8 cellular contexts compared by ENCODE assay signal in the genomic region with DNA sequence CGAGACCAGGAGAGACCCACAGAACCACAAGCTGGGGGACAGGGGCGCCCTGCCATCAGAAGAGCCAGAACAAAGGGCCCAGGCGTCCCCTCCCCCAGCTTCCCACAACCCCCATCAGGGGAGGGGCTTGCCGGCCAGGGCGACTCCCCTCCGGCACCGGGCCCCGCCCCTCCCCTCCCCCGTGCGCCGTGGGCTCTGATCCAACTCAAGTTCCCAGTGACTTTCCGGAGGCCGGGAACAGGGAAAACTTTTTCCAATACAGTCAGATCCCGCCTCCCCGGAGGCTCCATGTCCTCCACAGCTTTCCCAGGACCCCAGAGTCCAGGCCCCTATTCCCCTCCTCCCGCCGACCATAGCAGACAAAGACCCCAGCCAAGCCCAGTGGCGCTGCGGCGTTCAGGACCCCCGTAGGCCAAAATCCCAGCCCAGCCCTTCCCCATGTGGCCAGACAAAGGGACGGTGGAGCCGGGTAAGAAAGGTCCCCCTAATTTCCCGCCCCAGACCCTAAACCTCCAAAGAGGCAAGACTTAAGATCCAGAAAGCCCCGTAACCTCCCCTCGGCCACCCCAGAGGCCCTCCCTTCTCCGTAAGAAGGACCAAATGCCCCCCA. TPM values are rescaled to one million over a fixed set of nuclear protein-coding genes. Genes with fewer than 3 reads are reported as not detected.
DNase-seq lines count a peak whose midpoint lies in the region; ATAC-seq, FAIRE-seq and TF ChIP-seq lines count a peak whose summit lies in the region.

No MANE protein-coding gene starts in this region.

- CTCF ChIA-PET in HepG2 (lab: Yijun Ruan, JAX; ENCODE audit: low intra/inter-chr PET ratio, low total read pairs), result no interaction called here

- POLR2A ChIA-PET in HepG2 (lab: Yijun Ruan, JAX), result interaction anchor here (0.6 to 2.0 kb wide), 5 partner anchors 13 to 1007 kb away, joined by 3 to 6 read pairs (median 3); a partner anchor contains a TSS

- H3K9me3 ChIP-seq in HepG2 (ENCODE audit: low read length), result no peaks in the 10 kb centered on the region
- no peaks in the 10 kb centered on the region for H3K9me3 ChIP-seq in subcutaneous abdominal adipose tissue (ENCODE audit: control insufficient read depth in 5 of 5, low read length in 5 of 5)

- TSS peak; percentile 58 for BruUV-seq in HepG2 (replicated peaks; lab: Mats Ljungman, UMichigan)

- TF ChIP-seq RAD21 in HepG2 (CRISPR knock-in tag; IDR thresholded peaks at IDR 0.05), result no peak

- DNase-seq in COLO829 (ENCODE audit: low spot score) (peak; percentile 84), LNCaP clone FGC (ENCODE audit: low read depth) (peak; percentile 30), coronary artery (ENCODE audit: low spot score) (peak; percentile 86), HepG2 (ENCODE audit: low spot score) (peak; percentile 70)

- peak; percentile 19 for ATAC-seq in HepG2
- no peak for ATAC-seq in activated CD4-positive, CD25-positive, alpha-beta regulatory T cell treated with anti-CD3 and anti-CD28 coated beads, Interleukin-2, amount 50 U/mL, for 24 hours
- ATAC-seq in GM19035 (IDR thresholded peaks at IDR 0.05; ENCODE audit: unreplicated experiment), result no peak
- no peak for ATAC-seq in HG02973 (IDR thresholded peaks at IDR 0.05; ENCODE audit: unreplicated experiment)

- H4K20me1 ChIP-seq in HepG2 (ENCODE audit: insufficient read depth, low read length), result no peaks in the 10 kb centered on the region

- 0 out of 4 replicates have a peak, but pooled peaks have one; percentile 20 to 24 for TF ChIP-seq POLR2A in HepG2 (IDR thresholded peaks at IDR 0.05; ENCODE audit: insufficient read depth in 1 of 2, low read depth in 2 of 2, low read length in 2 of 2)

- intact Hi-C loops in HepG2 (cut with micrococcal nuclease; ENCODE audit: unreplicated experiment), result no loop called here

- H2AFZ ChIP-seq in HepG2 (ENCODE audit: low read length), result no peak overlapping the region

- peaks cover 1 to 4% of the 10 kb centered on the region in 2 experiments; a peak in 1 of 5 replicates for H3K36me3 ChIP-seq in HepG2 (replicated peaks in 1 of 2; ENCODE audit: control insufficient read depth in 1 of 2, insufficient read depth in 2 of 2, low read length in 2 of 2)
- peaks cover 0 to 27% (median 13%) of the 10 kb centered on the region in 5 donors for H3K36me3 ChIP-seq in subcutaneous abdominal adipose tissue (ENCODE audit: control insufficient read depth in 5 of 5, insufficient read depth in 5 of 5, low read length in 5 of 5)

- no peaks in the 10 kb centered on the region for H3K27me3 ChIP-seq in HepG2 (ENCODE audit: control insufficient read depth in 1 of 2, insufficient read depth in 2 of 2, low read length in 2 of 2)
- H3K27me3 ChIP-seq in subcutaneous abdominal adipose tissue (ENCODE audit: control insufficient read depth in 5 of 5, insufficient read depth in 4 of 5, low read length in 5 of 5), result no peaks in the 10 kb centered on the region

- H3K4me3 ChIP-seq in LNCaP clone FGC (ENCODE audit: low read depth, low read length) (peak overlapping the region; percentile 90), coronary artery (peak overlapping the region; percentile 85), HepG2 (replicated peaks in 1 of 3; ENCODE audit: insufficient read depth in 1 of 3, low read depth in 2 of 3, low read length in 3 of 3) (peak overlapping the region; percentile 67 to 88 (median 87)), subcutaneous abdominal adipose tissue (ENCODE audit: low read depth in 1 of 5, low read length in 5 of 5) (peak overlapping the region; percentile 80 to 89 (median 84))

- 17% methylated on average over 14 of the region's 27 CpGs for WGBS in HepG2 (ENCODE audit: low lambda C conversion rate)

- in situ Hi-C loops in HepG2 (cut with HindIII; ENCODE audit: extremely low pct_ligation_motif_present, low pct_unique_long_range_greater_than_20kb), result no loop called here

- H3K4me1 ChIP-seq in HepG2 (ENCODE audit: insufficient read depth, low read length) (peaks cover 33% of the 10 kb centered on the region), subcutaneous abdominal adipose tissue (ENCODE audit: control insufficient read depth in 5 of 5, insufficient read depth in 5 of 5, low read length in 5 of 5) (peaks cover 0 to 49% (median 36%) of the 10 kb centered on the region in 5 donors)

- H3K79me2 ChIP-seq in HepG2 (ENCODE audit: insufficient read depth, low read length), result no peaks in the 10 kb centered on the region

- H3K27ac ChIP-seq in coronary artery (peak overlapping the region; percentile 91 to 94), HepG2 (ENCODE audit: extremely low read length, insufficient read depth, low read length) (peak overlapping the region; percentile 57), subcutaneous abdominal adipose tissue (ENCODE audit: low read depth, low read length) (peak overlapping the region; percentile 90)

- peak overlapping the region; percentile 98 for H3K4me2 ChIP-seq in HepG2 (ENCODE audit: low read depth, low read length)

- peak in 1 of 2 experiments; percentile 33; a peak in 1 of 4 replicates for TF ChIP-seq EP300 in HepG2 (IDR thresholded peaks at IDR 0.05; ENCODE audit: low read depth in 2 of 2, low read length in 2 of 2)
- no peak for TF ChIP-seq EP300 in HepG2 (CRISPR knock-in tag; IDR thresholded peaks at IDR 0.05; ENCODE audit: borderline replicate concordance)

- TF ChIP-seq CTCF in LNCaP clone FGC (IDR thresholded peaks at IDR 0.05; ENCODE audit: control insufficient read depth, extremely low read depth, insufficient read depth) (no peak), coronary artery (IDR thresholded peaks at IDR 0.05) (no peak), HepG2 (CRISPR knock-in tag; IDR thresholded peaks at IDR 0.05) (no peak)

- FAIRE-seq in HepG2 (lab: Jason Lieb, UNC), result peak; percentile 34

- H3K9ac ChIP-seq in HepG2 (ENCODE audit: insufficient read depth, low read depth, low read length) (peak overlapping the region; percentile 80), subcutaneous abdominal adipose tissue (ENCODE audit: low read length in 5 of 5) (peak overlapping the region; percentile 68 to 96 (median 91))

RNA-seq across cellular contexts. Expression of a gene that starts 0.7 kb away (rescaled TPM):
- total RNA-seq in HepG2 (2016; rRNA removed; fragmentation: Illumina TruSeq; extraction: Trizol), result 12.1 and 12.5 TPM in 2 replicates
- total RNA-seq in HepG2 (2016; cell fraction: cytosol; rRNA removed; fragmentation: Illumina TruSeq; extraction: Trizol; ENCODE audit: low read depth), result 11.8 and 12.3 TPM in 2 replicates
- total RNA-seq in HepG2 (2016; cell fraction: insoluble cytoplasmic fraction; rRNA removed; fragmentation: Illumina TruSeq; extraction: Trizol), result 9.2 and 11.2 TPM in 2 replicates
- total RNA-seq in HepG2 (2016; cell fraction: membrane; rRNA removed; fragmentation: Illumina TruSeq; extraction: Trizol), result 23.3 and 24.4 TPM in 2 replicates
- 7.1 and 8.2 TPM in 2 replicates for total RNA-seq in HepG2 (2016; cell fraction: nucleus; rRNA removed; fragmentation: Illumina TruSeq; extraction: Trizol)
- polyA plus RNA-seq in HepG2 (2011; rRNA removed), result 10.4 and 10.8 TPM in 2 replicates
- polyA plus RNA-seq in HepG2 (2011; cell fraction: cytosol; rRNA removed), result 9.2 and 9.3 TPM in 2 replicates
- polyA plus RNA-seq in HepG2 (2011; cell fraction: nucleus; rRNA removed), result 10.2 and 11.2 TPM in 2 replicates
- 7.3 and 7.6 TPM in 2 replicates for polyA plus RNA-seq in HepG2 (2012)
- polyA plus RNA-seq in HepG2 (2016; cell fraction: cytosol; fragmentation: Illumina TruSeq; extraction: Trizol; ENCODE audit: low read depth), result 15.6 and 17.1 TPM in 2 replicates
- polyA plus RNA-seq in HepG2 (2016; cell fraction: insoluble cytoplasmic fraction; fragmentation: Illumina TruSeq; extraction: Trizol; ENCODE audit: low read depth), result 12.6 and 13.8 TPM in 2 replicates
- polyA plus RNA-seq in HepG2 (2016; cell fraction: membrane; fragmentation: Illumina TruSeq; extraction: Trizol; ENCODE audit: low read depth), result 23.9 and 26.3 TPM in 2 replicates
- 13.0 and 14.8 TPM in 2 replicates for polyA plus RNA-seq in HepG2 (2016; cell fraction: nucleus; fragmentation: Illumina TruSeq; extraction: Trizol; ENCODE audit: insufficient read depth, low read depth)
- polyA minus RNA-seq in HepG2 (2011; rRNA and poly(A)+ RNA removed; ENCODE audit: low replicate concordance), result 22.0 and 36.3 TPM in 2 replicates
- 4.6 and 8.0 TPM in 2 replicates for polyA minus RNA-seq in HepG2 (2011; cell fraction: cytosol; rRNA and poly(A)+ RNA removed)
- 5.3 and 5.8 TPM in 2 replicates for polyA minus RNA-seq in HepG2 (2011; cell fraction: nucleus; rRNA and poly(A)+ RNA removed)

RNA-seq across cellular contexts. Expression of a gene that starts 2.1 kb away (rescaled TPM):
- total RNA-seq in HepG2 (2016; rRNA removed; fragmentation: Illumina TruSeq; extraction: Trizol), result 0.31 TPM in 1 of 2 replicates, not detected in the other
- not detected in 2 replicates for total RNA-seq in HepG2 (2016; cell fraction: cytosol; rRNA removed; fragmentation: Illumina TruSeq; extraction: Trizol; ENCODE audit: low read depth)
- 0.17 TPM in 1 of 2 replicates, not detected in the other for total RNA-seq in HepG2 (2016; cell fraction: insoluble cytoplasmic fraction; rRNA removed; fragmentation: Illumina TruSeq; extraction: Trizol)
- total RNA-seq in HepG2 (2016; cell fraction: membrane; rRNA removed; fragmentation: Illumina TruSeq; extraction: Trizol), result not detected in 2 replicates
- total RNA-seq in HepG2 (2016; cell fraction: nucleus; rRNA removed; fragmentation: Illumina TruSeq; extraction: Trizol), result not detected in 2 replicates
- 0.30 and 0.33 TPM in 2 replicates for polyA plus RNA-seq in HepG2 (2011; rRNA removed)
- polyA plus RNA-seq in HepG2 (2011; cell fraction: cytosol; rRNA removed), result 0.13 and 0.24 TPM in 2 replicates
- polyA plus RNA-seq in HepG2 (2011; cell fraction: nucleus; rRNA removed), result 0.16 and 0.45 TPM in 2 replicates
- polyA plus RNA-seq in HepG2 (2012), result 0.29 TPM in 1 of 2 replicates, not detected in the other
- not detected in 2 replicates for polyA plus RNA-seq in HepG2 (2016; cell fraction: cytosol; fragmentation: Illumina TruSeq; extraction: Trizol; ENCODE audit: low read depth)
- polyA plus RNA-seq in HepG2 (2016; cell fraction: insoluble cytoplasmic fraction; fragmentation: Illumina TruSeq; extraction: Trizol; ENCODE audit: low read depth), result not detected in 2 replicates
- polyA plus RNA-seq in HepG2 (2016; cell fraction: membrane; fragmentation: Illumina TruSeq; extraction: Trizol; ENCODE audit: low read depth), result not detected in 2 replicates
- polyA plus RNA-seq in HepG2 (2016; cell fraction: nucleus; fragmentation: Illumina TruSeq; extraction: Trizol; ENCODE audit: insufficient read depth, low read depth), result 1.0 TPM in 1 of 2 replicates, not detected in the other
- polyA minus RNA-seq in HepG2 (2011; rRNA and poly(A)+ RNA removed; ENCODE audit: low replicate concordance), result not detected in 2 replicates
- polyA minus RNA-seq in HepG2 (2011; cell fraction: cytosol; rRNA and poly(A)+ RNA removed), result not detected in 2 replicates
- not detected in 2 replicates for polyA minus RNA-seq in HepG2 (2011; cell fraction: nucleus; rRNA and poly(A)+ RNA removed)

RNA-seq across cellular contexts. Expression of a gene that starts 26.3 kb away (rescaled TPM):
- not detected in 2 replicates for total RNA-seq in HepG2 (2016; rRNA removed; fragmentation: Illumina TruSeq; extraction: Trizol)
- total RNA-seq in HepG2 (2016; cell fraction: cytosol; rRNA removed; fragmentation: Illumina TruSeq; extraction: Trizol; ENCODE audit: low read depth), result not detected in 2 replicates
- not detected in 2 replicates for total RNA-seq in HepG2 (2016; cell fraction: insoluble cytoplasmic fraction; rRNA removed; fragmentation: Illumina TruSeq; extraction: Trizol)
- total RNA-seq in HepG2 (2016; cell fraction: membrane; rRNA removed; fragmentation: Illumina TruSeq; extraction: Trizol), result not detected in 2 replicates
- total RNA-seq in HepG2 (2016; cell fraction: nucleus; rRNA removed; fragmentation: Illumina TruSeq; extraction: Trizol), result not detected in 2 replicates
- not detected in 2 replicates for polyA plus RNA-seq in HepG2 (2011; rRNA removed)
- polyA plus RNA-seq in HepG2 (2011; cell fraction: cytosol; rRNA removed), result not detected in 2 replicates
- 0.12 TPM in 1 of 2 replicates, not detected in the other for polyA plus RNA-seq in HepG2 (2011; cell fraction: nucleus; rRNA removed)
- polyA plus RNA-seq in HepG2 (2012), result 0.52 and 2.6 TPM in 2 replicates
- polyA plus RNA-seq in HepG2 (2016; cell fraction: cytosol; fragmentation: Illumina TruSeq; extraction: Trizol; ENCODE audit: low read depth), result not detected in 2 replicates
- polyA plus RNA-seq in HepG2 (2016; cell fraction: insoluble cytoplasmic fraction; fragmentation: Illumina TruSeq; extraction: Trizol; ENCODE audit: low read depth), result not detected in 2 replicates
- not detected in 2 replicates for polyA plus RNA-seq in HepG2 (2016; cell fraction: membrane; fragmentation: Illumina TruSeq; extraction: Trizol; ENCODE audit: low read depth)
- polyA plus RNA-seq in HepG2 (2016; cell fraction: nucleus; fragmentation: Illumina TruSeq; extraction: Trizol; ENCODE audit: insufficient read depth, low read depth), result not detected in 2 replicates
- 0.14 TPM in 1 of 2 replicates, not detected in the other for polyA minus RNA-seq in HepG2 (2011; rRNA and poly(A)+ RNA removed; ENCODE audit: low replicate concordance)
- not detected in 2 replicates for polyA minus RNA-seq in HepG2 (2011; cell fraction: cytosol; rRNA and poly(A)+ RNA removed)
- polyA minus RNA-seq in HepG2 (2011; cell fraction: nucleus; rRNA and poly(A)+ RNA removed), result not detected in 2 replicates

RNA-seq across cellular contexts. Expression of a gene that starts 26.5 kb away (rescaled TPM):
- total RNA-seq in HepG2 (2016; rRNA removed; fragmentation: Illumina TruSeq; extraction: Trizol), result not detected in 2 replicates
- total RNA-seq in HepG2 (2016; cell fraction: cytosol; rRNA removed; fragmentation: Illumina TruSeq; extraction: Trizol; ENCODE audit: low read depth), result not detected in 2 replicates
- total RNA-seq in HepG2 (2016; cell fraction: insoluble cytoplasmic fraction; rRNA removed; fragmentation: Illumina TruSeq; extraction: Trizol), result not detected in 2 replicates
- not detected in 2 replicates for total RNA-seq in HepG2 (2016; cell fraction: membrane; rRNA removed; fragmentation: Illumina TruSeq; extraction: Trizol)
- total RNA-seq in HepG2 (2016; cell fraction: nucleus; rRNA removed; fragmentation: Illumina TruSeq; extraction: Trizol), result not detected in 2 replicates
- not detected in 2 replicates for polyA plus RNA-seq in HepG2 (2011; rRNA removed)
- polyA plus RNA-seq in HepG2 (2011; cell fraction: cytosol; rRNA removed), result not detected in 2 replicates
- polyA plus RNA-seq in HepG2 (2011; cell fraction: nucleus; rRNA removed), result not detected in 2 replicates
- not detected in 2 replicates for polyA plus RNA-seq in HepG2 (2012)
- not detected in 2 replicates for polyA plus RNA-seq in HepG2 (2016; cell fraction: cytosol; fragmentation: Illumina TruSeq; extraction: Trizol; ENCODE audit: low read depth)
- not detected in 2 replicates for polyA plus RNA-seq in HepG2 (2016; cell fraction: insoluble cytoplasmic fraction; fragmentation: Illumina TruSeq; extraction: Trizol; ENCODE audit: low read depth)
- not detected in 2 replicates for polyA plus RNA-seq in HepG2 (2016; cell fraction: membrane; fragmentation: Illumina TruSeq; extraction: Trizol; ENCODE audit: low read depth)
- polyA plus RNA-seq in HepG2 (2016; cell fraction: nucleus; fragmentation: Illumina TruSeq; extraction: Trizol; ENCODE audit: insufficient read depth, low read depth), result not detected in 2 replicates
- polyA minus RNA-seq in HepG2 (2011; rRNA and poly(A)+ RNA removed; ENCODE audit: low replicate concordance), result not detected in 2 replicates
- not detected in 2 replicates for polyA minus RNA-seq in HepG2 (2011; cell fraction: cytosol; rRNA and poly(A)+ RNA removed)
- not detected in 2 replicates for polyA minus RNA-seq in HepG2 (2011; cell fraction: nucleus; rRNA and poly(A)+ RNA removed)

RNA-seq across cellular contexts. Expression of a gene that starts 36.6 kb away (rescaled TPM):
- total RNA-seq in HepG2 (2016; rRNA removed; fragmentation: Illumina TruSeq; extraction: Trizol), result 0.07 TPM in 1 of 2 replicates, not detected in the other
- total RNA-seq in HepG2 (2016; cell fraction: cytosol; rRNA removed; fragmentation: Illumina TruSeq; extraction: Trizol; ENCODE audit: low read depth), result not detected in 2 replicates
- 0.11 and 0.25 TPM in 2 replicates for total RNA-seq in HepG2 (2016; cell fraction: insoluble cytoplasmic fraction; rRNA removed; fragmentation: Illumina TruSeq; extraction: Trizol)
- not detected in 2 replicates for total RNA-seq in HepG2 (2016; cell fraction: membrane; rRNA removed; fragmentation: Illumina TruSeq; extraction: Trizol)
- 1.4 TPM in 1 of 2 replicates, not detected in the other for total RNA-seq in HepG2 (2016; cell fraction: nucleus; rRNA removed; fragmentation: Illumina TruSeq; extraction: Trizol)
- polyA plus RNA-seq in HepG2 (2011; rRNA removed), result 0.18 and 0.22 TPM in 2 replicates
- polyA plus RNA-seq in HepG2 (2011; cell fraction: cytosol; rRNA removed), result 0.11 and 0.36 TPM in 2 replicates
- 0.33 and 0.95 TPM in 2 replicates for polyA plus RNA-seq in HepG2 (2011; cell fraction: nucleus; rRNA removed)
- polyA plus RNA-seq in HepG2 (2012), result 0.31 and 0.64 TPM in 2 replicates
- not detected in 2 replicates for polyA plus RNA-seq in HepG2 (2016; cell fraction: cytosol; fragmentation: Illumina TruSeq; extraction: Trizol; ENCODE audit: low read depth)
- not detected in 2 replicates for polyA plus RNA-seq in HepG2 (2016; cell fraction: insoluble cytoplasmic fraction; fragmentation: Illumina TruSeq; extraction: Trizol; ENCODE audit: low read depth)
- 0.35 and 0.39 TPM in 2 replicates for polyA plus RNA-seq in HepG2 (2016; cell fraction: membrane; fragmentation: Illumina TruSeq; extraction: Trizol; ENCODE audit: low read depth)
- polyA plus RNA-seq in HepG2 (2016; cell fraction: nucleus; fragmentation: Illumina TruSeq; extraction: Trizol; ENCODE audit: insufficient read depth, low read depth), result 0.45 TPM in 1 of 2 replicates, not detected in the other
- polyA minus RNA-seq in HepG2 (2011; rRNA and poly(A)+ RNA removed; ENCODE audit: low replicate concordance), result 0.20 and 1.2 TPM in 2 replicates
- not detected in 2 replicates for polyA minus RNA-seq in HepG2 (2011; cell fraction: cytosol; rRNA and poly(A)+ RNA removed)
- 0.26 and 0.37 TPM in 2 replicates for polyA minus RNA-seq in HepG2 (2011; cell fraction: nucleus; rRNA and poly(A)+ RNA removed)

Comparison
In these comparisons a context has a peak if more than half of its experiments do, and no peak if none do; other contexts are left out.
1. DNase-seq: peak in every context shown above with its lines; median percentile 86 in coronary artery; 84 in COLO829; 70 in HepG2; 30 in LNCaP clone FGC.